19 cellular contexts compared by ENCODE assay signal in the genomic region with DNA sequence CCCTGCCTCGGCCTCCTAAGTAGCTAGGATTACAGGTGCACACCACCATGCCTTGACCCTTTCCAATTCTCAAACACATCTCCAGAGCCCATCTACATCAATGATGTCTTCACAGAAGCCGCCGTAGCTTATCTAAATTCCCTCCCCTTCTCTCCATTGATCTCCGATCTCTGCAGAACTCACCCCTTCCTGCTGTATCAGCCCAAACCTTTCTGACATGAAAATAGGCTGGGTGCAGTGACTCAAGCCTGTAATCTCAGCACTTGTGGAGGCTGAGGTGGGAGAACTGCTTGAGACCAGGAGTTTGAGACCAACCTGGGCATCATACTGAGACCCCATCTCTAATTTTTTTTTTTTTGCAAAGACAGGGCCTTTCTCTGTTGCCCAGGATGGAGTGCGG.
"Had no signal": no experiment of that assay in that cellular context is flagged by ENCODE, and none has a peak within 500 bp of the region (broad histone marks: within the 10 kb centered on the region; RNA-seq: fewer than 3 reads in every experiment).

No MANE protein-coding gene starts in this region.

- H3K79me2 ChIP-seq: parathyroid adenoma had no signal

- H3K9me3 Mint-ChIP-seq: activated T-cell treated with anti-CD3 and anti-CD28 coated beads, Interleukin-2, amount 50 U/mL, for 24 hours; naive B cell had no signal

- H3K27me3 Mint-ChIP-seq: activated T-cell treated with anti-CD3 and anti-CD28 coated beads, Interleukin-2, amount 50 U/mL, for 24 hours; naive B cell had no signal

- H3K36me3 Mint-ChIP-seq: naive B cell had no signal

- H3K4me1 ChIP-seq: adrenal gland, ascending aorta, parathyroid adenoma, stomach, suprapubic skin, tibial nerve had no signal

- H3K9ac ChIP-seq: parathyroid adenoma had no signal

- H3K4me3 ChIP-seq: adrenal gland, ascending aorta, lung, stomach, suprapubic skin, tibial nerve had no signal

- DNase-seq: activated effector memory CD4-positive, alpha-beta T cell treated with anti-CD3 and anti-CD28 coated beads, Interleukin-2, amount 50 U/mL, for 16 hours; activated T-cell treated with anti-CD3 and anti-CD28 coated beads, Interleukin-2, amount 50 U/mL, for 24 hours; adrenal gland; central memory CD4-positive, alpha-beta T cell; effector memory CD4-positive, alpha-beta T cell; foreskin melanocyte; kidney; naive B cell; right cardiac atrium; stimulated activated CD4-positive, alpha-beta T cell treated with anti-CD3 and anti-CD28 coated beads, Interleukin-4, amount 100 ng/mL, for 24 hours; stomach had no signal

- H2AFZ ChIP-seq: parathyroid adenoma had no signal

- H3K27me3 ChIP-seq: adrenal gland, ascending aorta, stomach, suprapubic skin, tibial nerve had no signal

- H3K27ac ChIP-seq: adrenal gland, ascending aorta, parathyroid adenoma, stomach, suprapubic skin, tibial nerve, VCaP had no signal

- H3K9me3 ChIP-seq: adrenal gland, ascending aorta, stomach, suprapubic skin, tibial nerve had no signal

- H3K36me3 ChIP-seq: adrenal gland, ascending aorta had no signal

- ATAC-seq: activated CD4-positive, CD25-positive, alpha-beta regulatory T cell treated with anti-CD3 and anti-CD28 coated beads, Interleukin-2, amount 50 U/mL, for 24 hours; esophagus mucosa; right cardiac atrium had no signal

- H3K4me3 Mint-ChIP-seq: activated T-cell treated with anti-CD3 and anti-CD28 coated beads, Interleukin-2, amount 50 U/mL, for 24 hours had no signal

- H3K27ac Mint-ChIP-seq: activated T-cell treated with anti-CD3 and anti-CD28 coated beads, Interleukin-2, amount 50 U/mL, for 24 hours had no signal
